Comparison of ENCODE assay signal across 17 cellular contexts in genomic region chr1:227899141-227899819, GRCh38. TPM values are rescaled to one million over a fixed set of nuclear protein-coding genes. Genes with fewer than 3 reads are reported as not detected.
A peak's percentile ranks its signal among the peaks of the same experiment; 100 is the strongest.
DNase-seq lines count a peak whose midpoint lies in the region; ATAC-seq and TF ChIP-seq lines count a peak whose summit lies in the region.
"Had no signal": no experiment of that assay in that cellular context is flagged by ENCODE, and none has a peak within 500 bp of the region (broad histone marks: within the 10 kb centered on the region; RNA-seq: fewer than 3 reads in every experiment).

No MANE protein-coding gene starts in this region.

- WGBS in aorta, 2 donors: 73 to 74% methylated on average over 11 to 12 of the region's 12 CpGs

- H3K36me3 ChIP-seq in neural progenitor cell (no peaks in the 10 kb centered on the region), aorta (ENCODE audit: control insufficient read depth in 1 of 2, insufficient read depth in 2 of 2, low read length in 1 of 2) (no peaks in the 10 kb centered on the region)
- H3K36me3 ChIP-seq in effector memory CD4-positive, alpha-beta T cell (ENCODE audit: control insufficient read depth, insufficient read depth, low read length): no peaks in the 10 kb centered on the region
- H3K36me3 ChIP-seq: adrenal gland, stomach had no signal

- H3K9ac ChIP-seq in neural progenitor cell: no peak overlapping the region
- H3K9ac ChIP-seq: KMS-11 had no signal

- no peak for TF ChIP-seq CTCF in chondrocyte (IDR thresholded peaks at IDR 0.05)
- TF ChIP-seq CTCF in neural progenitor cell (IDR thresholded peaks at IDR 0.05): no peak

- H3K27me3 ChIP-seq in neural progenitor cell: no peaks in the 10 kb centered on the region
- no peaks in the 10 kb centered on the region for H3K27me3 ChIP-seq in aorta (ENCODE audit: control insufficient read depth in 1 of 2, insufficient read depth in 2 of 2, low read length in 1 of 2)
- H3K27me3 ChIP-seq in effector memory CD4-positive, alpha-beta T cell (replicated peaks; ENCODE audit: control insufficient read depth, insufficient read depth, low read length, poor library complexity, severe bottlenecking): no peaks in the 10 kb centered on the region
- H3K27me3 ChIP-seq: adrenal gland, stomach had no signal

- ATAC-seq in aorta (ENCODE audit: low FRiP score) (no peak), HG03039 (IDR thresholded peaks at IDR 0.05; ENCODE audit: unreplicated experiment) (no peak)

- no peak overlapping the region for H3K27ac Mint-ChIP-seq in chondrocyte (ENCODE audit: unreplicated experiment)
- H3K27ac Mint-ChIP-seq in neural progenitor cell: peak overlapping the region; percentile 93

- H3K9me3 Mint-ChIP-seq in chondrocyte (ENCODE audit: low read depth): no peaks in the 10 kb centered on the region
- H3K9me3 Mint-ChIP-seq in neural progenitor cell: no peaks in the 10 kb centered on the region

- H3K9me3 ChIP-seq in neural progenitor cell (ENCODE audit: low read depth) (no peaks in the 10 kb centered on the region), aorta (ENCODE audit: control insufficient read depth, low read length) (no peaks in the 10 kb centered on the region)
- H3K9me3 ChIP-seq in effector memory CD4-positive, alpha-beta T cell (ENCODE audit: control insufficient read depth, low read length): no peaks in the 10 kb centered on the region
- H3K9me3 ChIP-seq: adrenal gland, stomach had no signal

- intact Hi-C loops in aorta (cut with DNase I): no loop called here

- H3K27ac ChIP-seq in neural progenitor cell: no peak overlapping the region
- no peak overlapping the region for H3K27ac ChIP-seq in aorta (ENCODE audit: low read depth in 1 of 2, low read length in 2 of 2)
- H3K27ac ChIP-seq in effector memory CD4-positive, alpha-beta T cell (ENCODE audit: insufficient read depth, low read length, poor library complexity, severe bottlenecking): no peak overlapping the region
- H3K27ac ChIP-seq: adrenal gland, C4-2B, KMS-11, stomach had no signal

- H3K36me3 Mint-ChIP-seq in chondrocyte (ENCODE audit: low read depth) (no peaks in the 10 kb centered on the region), neural progenitor cell (no peaks in the 10 kb centered on the region)

- H3K4me2 ChIP-seq in neural progenitor cell: no peak overlapping the region
- H3K4me2 ChIP-seq: KMS-11 had no signal

- H3K4me3 Mint-ChIP-seq in chondrocyte (ENCODE audit: unreplicated experiment) (no peak overlapping the region), neural progenitor cell (no peak overlapping the region)

- no peaks in the 10 kb centered on the region for H3F3A ChIP-seq in neural progenitor cell (ENCODE audit: low read depth)

- DNase-seq in stimulated activated CD4-positive, alpha-beta T cell treated with anti-CD3 and anti-CD28 coated beads, Interleukin-4, amount 100 ng/mL, for 1 hour: peak; percentile 0
- no peak for DNase-seq in stimulated activated CD4-positive, alpha-beta T cell treated with anti-CD3 and anti-CD28 coated beads, Interleukin-12 subunit alpha, Interleukin-12 subunit beta, amount 100 ng/mL, for 4 hours
- DNase-seq in chondrocyte (ENCODE audit: low spot score) (peak; percentile 66), neural progenitor cell (ENCODE audit: low spot score) (no peak), aorta (peak; percentile 15 to 62), HPDE6-E6E7 (ENCODE audit: extremely low spot score) (no peak)
- no peak for DNase-seq in effector memory CD4-positive, alpha-beta T cell
- DNase-seq: activated CD4-positive, alpha-beta T cell treated with anti-CD3 and anti-CD28 coated beads, Interleukin-2, amount 50 U/mL, for 48 hours; GDM1; midbrain; NCI-H187; NCI-H69; stomach had no signal

- no peaks in the 10 kb centered on the region for H4K20me1 ChIP-seq in neural progenitor cell (ENCODE audit: low read depth)

- H3K27me3 Mint-ChIP-seq in chondrocyte (ENCODE audit: low read depth) (no peaks in the 10 kb centered on the region), neural progenitor cell (ENCODE audit: insufficient read depth, low read depth) (peaks cover 10% of the 10 kb centered on the region)

- no peaks in the 10 kb centered on the region for H3K79me2 ChIP-seq in neural progenitor cell (ENCODE audit: low read depth)

- peaks cover 19% of the 10 kb centered on the region for H3K4me1 Mint-ChIP-seq in chondrocyte (ENCODE audit: low read depth)
- peaks cover 3% of the 10 kb centered on the region for H3K4me1 Mint-ChIP-seq in neural progenitor cell

- H3K4me1 ChIP-seq in neural progenitor cell: peaks cover 6% of the 10 kb centered on the region
- H3K4me1 ChIP-seq in aorta (ENCODE audit: control insufficient read depth in 1 of 2, insufficient read depth in 2 of 2, low read length in 2 of 2): no peaks in the 10 kb centered on the region
- no peaks in the 10 kb centered on the region for H3K4me1 ChIP-seq in effector memory CD4-positive, alpha-beta T cell (ENCODE audit: control insufficient read depth, insufficient read depth, low read length, poor library complexity, severe bottlenecking)
- H3K4me1 ChIP-seq: adrenal gland, stomach had no signal

- no peak overlapping the region for H2AFZ ChIP-seq in neural progenitor cell (replicated peaks)

- H3K4me3 ChIP-seq in neural progenitor cell (no peak overlapping the region), aorta (ENCODE audit: low read length in 2 of 2) (no peak overlapping the region)
- no peak overlapping the region for H3K4me3 ChIP-seq in effector memory CD4-positive, alpha-beta T cell (ENCODE audit: insufficient read depth, low read depth, low read length, poor library complexity, severe bottlenecking)
- H3K4me3 ChIP-seq: adrenal gland, stomach had no signal

RNA-seq across cellular contexts. Expression of gene WNT9A, which starts 48.5 kb away (rescaled TPM):
- 2.5 to 4.2 TPM (median 2.7 TPM) in 3 replicates for total RNA-seq in chondrocyte
- total RNA-seq in neural progenitor cell (ENCODE audit: low replicate concordance): 1.4 and 2.7 TPM in 2 replicates
- 1 to 10 TPM in 1 of 2 donors, under 1 TPM in 1; 0.94 to 3.5 TPM for total RNA-seq in aorta
- polyA plus RNA-seq in aorta: under 1 TPM; 0.13 to 0.38 TPM

Comparison
In these comparisons a context has a peak if more than half of its experiments do, and no peak if none do; other contexts are left out.
1. DNase-seq: peak in stimulated activated CD4-positive, alpha-beta T cell treated with anti-CD3 and anti-CD28 coated beads, Interleukin-4, amount 100 ng/mL, for 1 hour (single experiment), chondrocyte (single experiment) and aorta (2 of 2); none in stimulated activated CD4-positive, alpha-beta T cell treated with anti-CD3 and anti-CD28 coated beads, Interleukin-12 subunit alpha, Interleukin-12 subunit beta, amount 100 ng/mL, for 4 hours (single experiment), neural progenitor cell (single experiment), HPDE6-E6E7 (single experiment) and effector memory CD4-positive, alpha-beta T cell (0 of 3).